11 cellular contexts compared by ENCODE assay signal in genomic region chr14:77708749-77709148, GRCh38. TPM values are rescaled to one million over a fixed set of nuclear protein-coding genes. Genes with fewer than 3 reads are reported as not detected.
A peak's percentile ranks its signal among the peaks of the same experiment; 100 is the strongest.
DNase-seq lines count a peak whose midpoint lies in the region; ATAC-seq, FAIRE-seq and TF ChIP-seq lines count a peak whose summit lies in the region.
"Had no signal": no experiment of that assay in that cellular context is flagged by ENCODE, and none has a peak within 500 bp of the region (broad histone marks: within the 10 kb centered on the region; RNA-seq: fewer than 3 reads in every experiment).

No MANE protein-coding gene starts in this region.

- no peaks in the 10 kb centered on the region for H3K9me3 Mint-ChIP-seq in activated T-cell treated with anti-CD3 and anti-CD28 coated beads, Interleukin-2, amount 50 U/mL, for 4 hours
- no peaks in the 10 kb centered on the region for H3K9me3 Mint-ChIP-seq in astrocyte (ENCODE audit: unreplicated experiment)

- H3K4me2 ChIP-seq in astrocyte (ENCODE audit: low read length), result peak overlapping the region; percentile 94

- TF ChIP-seq POLR2A in thyroid gland (IDR thresholded peaks at IDR 0.05), result no peak

- H3K27me3 Mint-ChIP-seq in activated T-cell treated with anti-CD3 and anti-CD28 coated beads, Interleukin-2, amount 50 U/mL, for 4 hours (ENCODE audit: low read depth), result no peaks in the 10 kb centered on the region
- no peaks in the 10 kb centered on the region for H3K27me3 Mint-ChIP-seq in astrocyte (ENCODE audit: low read depth, unreplicated experiment)

- H3K36me3 Mint-ChIP-seq in activated T-cell treated with anti-CD3 and anti-CD28 coated beads, Interleukin-2, amount 50 U/mL, for 4 hours (ENCODE audit: insufficient read depth), result peaks cover 28% of the 10 kb centered on the region
- peaks cover 7% of the 10 kb centered on the region for H3K36me3 Mint-ChIP-seq in astrocyte (ENCODE audit: low read depth, unreplicated experiment)

- H3K36me3 ChIP-seq in astrocyte (ENCODE audit: insufficient read depth, low read length), result peaks cover 23% of the 10 kb centered on the region
- H3K36me3 ChIP-seq in lower lobe of right lung, result peaks cover 52% of the 10 kb centered on the region
- H3K36me3 ChIP-seq in thyroid gland, result peaks cover 9 to 17% of the 10 kb centered on the region in 2 donors

- DNase-seq in activated T-cell treated with anti-CD3 and anti-CD28 coated beads, Interleukin-2, amount 50 U/mL, for 4 hours, result no peak
- DNase-seq in activated T-cell treated with anti-CD3 and anti-CD28 coated beads, Interleukin-2, amount 50 U/mL, for 48 hours, result no peak
- DNase-seq in astrocyte (ENCODE audit: low read depth) (no peak), lower lobe of right lung (no peak), thyroid gland (no peak), NOMO-1 (lab: John Stamatoyannopoulos, UW; ENCODE audit: unreplicated experiment in 2 of 2) (no peak), DMS53 (lab: John Stamatoyannopoulos, UW) (no peak), superior temporal gyrus (ENCODE audit: extremely low spot score) (no peak)
- DNase-seq: EL, NCI-H146 had no signal

- TF ChIP-seq CTCF in astrocyte (IDR thresholded peaks at IDR 0.05; ENCODE audit: insufficient read depth, low read depth, low read length) (no peak), lower lobe of right lung (IDR thresholded peaks at IDR 0.05) (no peak), thyroid gland (IDR thresholded peaks at IDR 0.05) (no peak)

- H2AFZ ChIP-seq in astrocyte (ENCODE audit: low read depth, low read length), result no peak overlapping the region

- intact Hi-C loops in lower lobe of right lung (cut with DNase I), result no loop called here
- intact Hi-C loops in thyroid gland (cut with DNase I), result loop anchor here (5.0 kb wide), 1 partner anchor 246 kb away; no protein-coding TSS in a partner anchor

- no peak for FAIRE-seq in astrocyte (lab: Jason Lieb, UNC)
- FAIRE-seq: colon had no signal

- H3K4me1 Mint-ChIP-seq in activated T-cell treated with anti-CD3 and anti-CD28 coated beads, Interleukin-2, amount 50 U/mL, for 4 hours (ENCODE audit: low read depth), result peaks cover 42% of the 10 kb centered on the region
- peaks cover 23% of the 10 kb centered on the region for H3K4me1 Mint-ChIP-seq in astrocyte (ENCODE audit: low read depth, unreplicated experiment)

- H3K4me1 ChIP-seq in astrocyte (ENCODE audit: insufficient read depth, low read length), result peaks cover 14% of the 10 kb centered on the region
- peaks cover 31% of the 10 kb centered on the region for H3K4me1 ChIP-seq in lower lobe of right lung
- H3K4me1 ChIP-seq in thyroid gland, result peaks cover 20 to 27% of the 10 kb centered on the region in 2 donors

- H4K20me1 ChIP-seq in astrocyte (ENCODE audit: insufficient read depth, low read length), result peaks cover 43% of the 10 kb centered on the region

- H3K4me3 ChIP-seq in astrocyte (ENCODE audit: insufficient read depth, low read depth, low read length), result peak overlapping the region; percentile 97
- H3K4me3 ChIP-seq in lower lobe of right lung, result peak overlapping the region; percentile 96
- H3K4me3 ChIP-seq in thyroid gland (replicated peaks in 1 of 3), result peak overlapping the region; percentile 68 to 97 (median 79)

- peaks cover 81% of the 10 kb centered on the region for H3K79me2 ChIP-seq in astrocyte (ENCODE audit: insufficient read depth, low read length)

- H3K27me3 ChIP-seq in astrocyte (ENCODE audit: insufficient read depth, low read length) (no peaks in the 10 kb centered on the region), lower lobe of right lung (ENCODE audit: low read depth) (no peaks in the 10 kb centered on the region), thyroid gland (no peaks in the 10 kb centered on the region)

- H3K9ac ChIP-seq in astrocyte (ENCODE audit: low read length), result peak overlapping the region; percentile 94

- 18 to 21% methylated on average over 7 of the region's 7 CpGs for WGBS in thyroid gland, 2 donors

- ATAC-seq in activated T-cell treated with anti-CD3 and anti-CD28 coated beads, Interleukin-2, amount 50 U/mL, for 4 hours, result no peak
- ATAC-seq in lower lobe of right lung, result no peak

- H3K9me3 ChIP-seq in astrocyte (ENCODE audit: insufficient read depth, low read depth, low read length), result no peaks in the 10 kb centered on the region
- no peaks in the 10 kb centered on the region for H3K9me3 ChIP-seq in lower lobe of right lung
- no peaks in the 10 kb centered on the region for H3K9me3 ChIP-seq in thyroid gland

- H3K27ac Mint-ChIP-seq in astrocyte (ENCODE audit: unreplicated experiment), result peak overlapping the region; percentile 77

- peak overlapping the region; percentile 94 for H3K4me3 Mint-ChIP-seq in activated T-cell treated with anti-CD3 and anti-CD28 coated beads, Interleukin-2, amount 50 U/mL, for 4 hours
- H3K4me3 Mint-ChIP-seq in astrocyte (ENCODE audit: unreplicated experiment), result peak overlapping the region; percentile 98

- H3K27ac ChIP-seq in astrocyte (ENCODE audit: low read depth, low read length) (peak overlapping the region; percentile 65), lower lobe of right lung (no peak overlapping the region), thyroid gland (no peak overlapping the region)

RNA-seq across cellular contexts. Expression of gene SLIRP, which starts 0.8 kb away (rescaled TPM):
- total RNA-seq in activated T-cell treated with anti-CD3 and anti-CD28 coated beads, Interleukin-2, amount 50 U/mL, for 4 hours, result 100 to 1,000 TPM; 218 to 268 (median 220) TPM
- total RNA-seq in astrocyte (189 and 200 TPM in 2 replicates), lower lobe of right lung (58.0 TPM), thyroid gland (100 to 1,000 TPM; 208 to 325 (median 226) TPM)

RNA-seq across cellular contexts. Expression of gene ALKBH1, which starts 0.9 kb away (rescaled TPM):
- total RNA-seq in activated T-cell treated with anti-CD3 and anti-CD28 coated beads, Interleukin-2, amount 50 U/mL, for 4 hours, result 10 to 100 TPM; 17.8 to 24.3 (median 19.6) TPM
- total RNA-seq in astrocyte, result 13.2 and 15.2 TPM in 2 replicates
- 12.5 TPM for total RNA-seq in lower lobe of right lung
- total RNA-seq in thyroid gland, result 10 to 100 TPM in 3 of 4 donors, 1 to 10 TPM in 1; 6.3 to 13.8 (median 10.3) TPM

RNA-seq across cellular contexts. Expression of gene SNW1, which starts 52.2 kb away (rescaled TPM):
- total RNA-seq in activated T-cell treated with anti-CD3 and anti-CD28 coated beads, Interleukin-2, amount 50 U/mL, for 4 hours, result 100 to 1,000 TPM; 119 to 133 (median 122) TPM
- total RNA-seq in astrocyte (72.9 and 78.3 TPM in 2 replicates), lower lobe of right lung (61.7 TPM), thyroid gland (10 to 100 TPM; 53.9 to 85.5 (median 67.8) TPM)
